ENCODE assay signal across 2 cellular contexts in the genomic region with DNA sequence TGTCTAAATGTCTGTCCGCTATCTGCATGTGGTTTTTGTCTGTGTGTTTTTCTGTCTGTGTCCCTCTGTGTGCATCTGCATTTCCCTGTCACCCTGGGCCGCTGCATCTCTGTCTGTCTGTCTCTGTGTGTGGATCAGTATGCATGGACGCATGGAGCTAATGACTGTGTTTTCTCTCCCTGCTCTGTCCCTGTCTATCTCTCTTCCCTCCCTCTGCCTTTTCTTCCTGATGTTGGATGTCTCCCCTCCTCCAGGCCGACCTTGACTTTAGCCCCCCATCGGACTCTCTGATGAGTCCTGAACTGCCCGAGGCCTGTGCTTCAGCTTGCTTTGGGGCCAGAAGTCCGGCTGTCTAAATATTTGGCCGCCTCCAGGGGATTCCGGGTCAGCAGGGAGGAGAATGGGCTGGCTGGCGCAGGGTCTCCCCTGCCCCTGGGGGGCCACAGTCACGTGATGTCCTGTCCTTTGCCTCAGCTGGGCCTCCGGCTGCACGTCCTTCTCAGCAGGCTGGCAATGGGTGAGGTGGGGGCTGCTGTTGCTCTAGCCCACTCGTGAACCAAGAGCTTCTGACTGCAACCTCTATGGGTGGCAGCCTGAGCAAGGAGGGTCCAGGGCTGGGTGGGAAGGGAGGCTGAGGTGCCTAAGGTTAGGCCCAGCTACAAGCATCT.
TF ChIP-seq lines count a peak whose summit lies in the region.

No MANE protein-coding gene starts in this region.

TF ChIP-seq in WTC11, 78 proteins besides CTCF, POLR2A, EP300 and RAD21:
- peak; percentile 61 for TF ChIP-seq GABPB1 (CRISPR knock-in tag; IDR thresholded peaks at IDR 0.05)
- TF ChIP-seq, protein P1, sequence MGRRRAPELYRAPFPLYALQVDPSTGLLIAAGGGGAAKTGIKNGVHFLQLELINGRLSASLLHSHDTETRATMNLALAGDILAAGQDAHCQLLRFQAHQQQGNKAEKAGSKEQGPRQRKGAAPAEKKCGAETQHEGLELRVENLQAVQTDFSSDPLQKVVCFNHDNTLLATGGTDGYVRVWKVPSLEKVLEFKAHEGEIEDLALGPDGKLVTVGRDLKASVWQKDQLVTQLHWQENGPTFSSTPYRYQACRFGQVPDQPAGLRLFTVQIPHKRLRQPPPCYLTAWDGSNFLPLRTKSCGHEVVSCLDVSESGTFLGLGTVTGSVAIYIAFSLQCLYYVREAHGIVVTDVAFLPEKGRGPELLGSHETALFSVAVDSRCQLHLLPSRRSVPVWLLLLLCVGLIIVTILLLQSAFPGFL (CRISPR knock-in tag; IDR thresholded peaks at IDR 0.05; ENCODE audit: borderline replicate concordance) = no peak
TF ChIP-seq in WTC11: peak in this region for 1.

TF ChIP-seq in H1, 55 proteins besides CTCF, POLR2A, EP300 and RAD21:
- TF ChIP-seq CHD1 (IDR thresholded peaks at IDR 0.05; ENCODE audit: low read depth, low read length) (no peak), KDM1A (IDR thresholded peaks at IDR 0.05; ENCODE audit: borderline replicate concordance, low read length) (no peak), FOSL1 (IDR thresholded peaks at IDR 0.05; ENCODE audit: insufficient read depth, low read depth, low read length) (no peak), CBX5 (IDR thresholded peaks at IDR 0.05; ENCODE audit: low read depth, low read length) (no peak), SIN3A (conservative IDR thresholded peaks at IDR 0.05 in 1 of 2, IDR thresholded peaks at IDR 0.05 in 1 of 2; ENCODE audit: low read depth in 1 of 2, low read length in 2 of 2) (no peak), CTBP2 (IDR thresholded peaks at IDR 0.05; ENCODE audit: borderline replicate concordance, insufficient read depth, insufficient read length, low read length) (no peak), NANOG (IDR thresholded peaks at IDR 0.05; ENCODE audit: insufficient read depth, low read depth, low read length, poor library complexity, severe bottlenecking) (no peak), RNF2 (IDR thresholded peaks at IDR 0.05; ENCODE audit: borderline replicate concordance, low read depth, low read length, missing control alignments, poor library complexity, severe bottlenecking) (no peak), JUND (IDR thresholded peaks at IDR 0.05; ENCODE audit: low read length) (no peak), SIRT6 (IDR thresholded peaks at IDR 0.05; ENCODE audit: low read length) (no peak), GABPA (IDR thresholded peaks at IDR 0.05; ENCODE audit: borderline replicate concordance, insufficient read depth, low read length) (no peak), TCF12 (IDR thresholded peaks at IDR 0.05; ENCODE audit: low read depth, low read length) (no peak)
TF ChIP-seq in H1: peak in this region for 0.
